In genomic region chr2:20650412-20650879, GRCh38 we compare ENCODE assay signal across 1 cellular context.
TF ChIP-seq lines count a peak whose summit lies in the region.

No MANE protein-coding gene starts in this region.

TF ChIP-seq in SK-N-SH treated with all-trans-retinoic acid at 6 μM for 48 hours, 23 proteins besides CTCF, POLR2A, EP300 and RAD21 (continued from another document):
- no peak for TF ChIP-seq POU6F1 (CRISPR knock-in tag; IDR thresholded peaks at IDR 0.05; ENCODE audit: borderline replicate concordance, low read depth)
- no peak for TF ChIP-seq RARB (CRISPR knock-in tag; IDR thresholded peaks at IDR 0.05)
- TF ChIP-seq GLIS3 (CRISPR knock-in tag; IDR thresholded peaks at IDR 0.05), result no peak
- TF ChIP-seq CSRNP3 (CRISPR knock-in tag; IDR thresholded peaks at IDR 0.05), result no peak
- no peak for TF ChIP-seq ZNF70 (CRISPR knock-in tag; IDR thresholded peaks at IDR 0.05)
- no peak for TF ChIP-seq ZFP3 (CRISPR knock-in tag; IDR thresholded peaks at IDR 0.05)
- no peak for TF ChIP-seq ZFP30 (CRISPR knock-in tag; IDR thresholded peaks at IDR 0.05)
